ENCODE assay signal across 12 cellular contexts in genomic region chr7:112173214-112173905, GRCh38. TPM values are rescaled to one million over a fixed set of nuclear protein-coding genes. Genes with fewer than 3 reads are reported as not detected.
A peak's percentile ranks its signal among the peaks of the same experiment; 100 is the strongest.
DNase-seq lines count a peak whose midpoint lies in the region; ATAC-seq and TF ChIP-seq lines count a peak whose summit lies in the region.
"Had no signal": no experiment of that assay in that cellular context is flagged by ENCODE, and none has a peak within 500 bp of the region (broad histone marks: within the 10 kb centered on the region; RNA-seq: fewer than 3 reads in every experiment).

No MANE protein-coding gene starts in this region.

- DNase-seq in Right ventricle myocardium inferior (ENCODE audit: missing footprints) (no peak), right atrium auricular region (ENCODE audit: low spot score) (no peak), tibial nerve (ENCODE audit: low spot score in 2 of 2) (no peak), uterus (no peak)
- DNase-seq in stimulated activated naive CD8-positive, alpha-beta T cell treated with anti-CD3 and anti-CD28 coated beads, Interleukin-15, amount 100 ng/mL, for 72 hours: no peak
- DNase-seq: activated B cell treated with CpG ODN at 0.5 μM for 24 hours; activated naive CD8-positive, alpha-beta T cell treated with anti-CD3 and anti-CD28 coated beads, Interleukin-2, amount 50 U/mL, for 24 hours had no signal

- intact Hi-C loops in Right ventricle myocardium inferior (cut with DNase I) (no loop called here), uterus (cut with DNase I; ENCODE audit: low total_unique reads) (no loop called here)

- H3K9me3 ChIP-seq in right atrium auricular region (no peaks in the 10 kb centered on the region), tibial nerve (no peaks in the 10 kb centered on the region), uterus (no peaks in the 10 kb centered on the region)

- no peak overlapping the region for H3K27ac Mint-ChIP-seq in stimulated activated naive CD8-positive, alpha-beta T cell treated with anti-CD3 and anti-CD28 coated beads, Interleukin-15, amount 100 ng/mL, for 72 hours
- H3K27ac Mint-ChIP-seq: activated B cell treated with CpG ODN at 0.5 μM for 24 hours; activated naive CD8-positive, alpha-beta T cell treated with anti-CD3 and anti-CD28 coated beads, Interleukin-2, amount 50 U/mL, for 24 hours had no signal

- H3K4me3 ChIP-seq in right atrium auricular region: no peak overlapping the region
- H3K4me3 ChIP-seq in tibial nerve: no peak overlapping the region
- no peak overlapping the region for H3K4me3 ChIP-seq in uterus

- no peak for TF ChIP-seq CTCF in right atrium auricular region (IDR thresholded peaks at IDR 0.05)
- TF ChIP-seq CTCF in tibial nerve (IDR thresholded peaks at IDR 0.05): no peak
- no peak for TF ChIP-seq CTCF in uterus (IDR thresholded peaks at IDR 0.05)

- H3K27ac ChIP-seq in right atrium auricular region (peak overlapping the region in 1 of 2 donors; percentile 4), angular gyrus (ENCODE audit: low read depth, low read length) (peak overlapping the region; percentile 35), layer of hippocampus (ENCODE audit: low read depth, low read length) (peak overlapping the region; percentile 33), tibial nerve (peak overlapping the region in 3 of 4 donors; percentile 19 to 79 (median 46)), uterus (peak overlapping the region in 1 of 2 donors; percentile 27)

- H3K4me1 Mint-ChIP-seq in stimulated activated naive CD8-positive, alpha-beta T cell treated with anti-CD3 and anti-CD28 coated beads, Interleukin-15, amount 100 ng/mL, for 72 hours: no peaks in the 10 kb centered on the region
- H3K4me1 Mint-ChIP-seq: activated B cell treated with CpG ODN at 0.5 μM for 24 hours; activated naive CD8-positive, alpha-beta T cell treated with anti-CD3 and anti-CD28 coated beads, Interleukin-2, amount 50 U/mL, for 24 hours had no signal

- peaks cover 11% of the 10 kb centered on the region for H3K27me3 Mint-ChIP-seq in stimulated activated naive CD8-positive, alpha-beta T cell treated with anti-CD3 and anti-CD28 coated beads, Interleukin-15, amount 100 ng/mL, for 72 hours

- H3K27me3 ChIP-seq in right atrium auricular region (no peaks in the 10 kb centered on the region), layer of hippocampus (ENCODE audit: control insufficient read depth, insufficient read depth, low read length) (no peaks in the 10 kb centered on the region), tibial nerve (no peaks in the 10 kb centered on the region), uterus (no peaks in the 10 kb centered on the region)

- no peak overlapping the region for H3K4me3 Mint-ChIP-seq in stimulated activated naive CD8-positive, alpha-beta T cell treated with anti-CD3 and anti-CD28 coated beads, Interleukin-15, amount 100 ng/mL, for 72 hours
- H3K4me3 Mint-ChIP-seq: activated B cell treated with CpG ODN at 0.5 μM for 24 hours; activated naive CD8-positive, alpha-beta T cell treated with anti-CD3 and anti-CD28 coated beads, Interleukin-2, amount 50 U/mL, for 24 hours; neural crest cell had no signal

- no peak for TF ChIP-seq EP300 in tibial nerve (IDR thresholded peaks at IDR 0.05)

- ATAC-seq in Right ventricle myocardium inferior (peak; percentile 74), GM18511 (IDR thresholded peaks at IDR 0.05; ENCODE audit: unreplicated experiment) (no peak)
- ATAC-seq in stimulated activated naive CD8-positive, alpha-beta T cell treated with anti-CD3 and anti-CD28 coated beads, Interleukin-15, amount 100 ng/mL, for 72 hours: no peak
- ATAC-seq: activated naive CD8-positive, alpha-beta T cell treated with anti-CD3 and anti-CD28 coated beads, Interleukin-2, amount 50 U/mL, for 24 hours; SK-N-SH treated with all-trans-retinoic acid at 6 μM for 48 hours had no signal

- H3K36me3 ChIP-seq in right atrium auricular region (no peaks in the 10 kb centered on the region), tibial nerve (peaks cover 0 to 5% (median 0%) of the 10 kb centered on the region in 3 donors), uterus (no peaks in the 10 kb centered on the region)

- H3K4me1 ChIP-seq in right atrium auricular region: peaks cover 0 to 12% of the 10 kb centered on the region in 2 donors
- peaks cover 0 to 12% (median 1%) of the 10 kb centered on the region in 4 donors for H3K4me1 ChIP-seq in tibial nerve
- H3K4me1 ChIP-seq in uterus: no peaks in the 10 kb centered on the region

- no peak for TF ChIP-seq POLR2A in tibial nerve (IDR thresholded peaks at IDR 0.05)
- TF ChIP-seq POLR2A in uterus (IDR thresholded peaks at IDR 0.05): no peak

- H3K9me3 Mint-ChIP-seq in stimulated activated naive CD8-positive, alpha-beta T cell treated with anti-CD3 and anti-CD28 coated beads, Interleukin-15, amount 100 ng/mL, for 72 hours: no peaks in the 10 kb centered on the region
- H3K9me3 Mint-ChIP-seq: activated B cell treated with CpG ODN at 0.5 μM for 24 hours; activated naive CD8-positive, alpha-beta T cell treated with anti-CD3 and anti-CD28 coated beads, Interleukin-2, amount 50 U/mL, for 24 hours; neural crest cell had no signal

- 46% methylated on average over 8 of the region's 8 CpGs for WGBS in tibial nerve, 2 donors

RNA-seq across cellular contexts. Expression of gene DOCK4, which starts 32.8 kb away (rescaled TPM):
- total RNA-seq in Right ventricle myocardium inferior (16.8 TPM), right atrium auricular region (10 to 100 TPM; 12.3 to 17.8 TPM), tibial nerve (10 to 100 TPM; 30.8 to 49.8 (median 37.2) TPM), uterus (100 to 1,000 TPM in 1 of 4 donors, 10 to 100 TPM in 3; 48.8 to 217 (median 72.3) TPM)

RNA-seq across cellular contexts. Expression of gene ZNF277, which starts 33.1 kb away (rescaled TPM):
- total RNA-seq in Right ventricle myocardium inferior: 15.7 TPM
- 10 to 100 TPM; 15.9 to 29.8 TPM for total RNA-seq in right atrium auricular region
- 10 to 100 TPM; 16.5 to 25.8 (median 19.1) TPM for total RNA-seq in tibial nerve
- 10 to 100 TPM; 14.4 to 44.9 (median 21.4) TPM for total RNA-seq in uterus
